ENCODE assay signal across 14 cellular contexts in the genomic region with DNA sequence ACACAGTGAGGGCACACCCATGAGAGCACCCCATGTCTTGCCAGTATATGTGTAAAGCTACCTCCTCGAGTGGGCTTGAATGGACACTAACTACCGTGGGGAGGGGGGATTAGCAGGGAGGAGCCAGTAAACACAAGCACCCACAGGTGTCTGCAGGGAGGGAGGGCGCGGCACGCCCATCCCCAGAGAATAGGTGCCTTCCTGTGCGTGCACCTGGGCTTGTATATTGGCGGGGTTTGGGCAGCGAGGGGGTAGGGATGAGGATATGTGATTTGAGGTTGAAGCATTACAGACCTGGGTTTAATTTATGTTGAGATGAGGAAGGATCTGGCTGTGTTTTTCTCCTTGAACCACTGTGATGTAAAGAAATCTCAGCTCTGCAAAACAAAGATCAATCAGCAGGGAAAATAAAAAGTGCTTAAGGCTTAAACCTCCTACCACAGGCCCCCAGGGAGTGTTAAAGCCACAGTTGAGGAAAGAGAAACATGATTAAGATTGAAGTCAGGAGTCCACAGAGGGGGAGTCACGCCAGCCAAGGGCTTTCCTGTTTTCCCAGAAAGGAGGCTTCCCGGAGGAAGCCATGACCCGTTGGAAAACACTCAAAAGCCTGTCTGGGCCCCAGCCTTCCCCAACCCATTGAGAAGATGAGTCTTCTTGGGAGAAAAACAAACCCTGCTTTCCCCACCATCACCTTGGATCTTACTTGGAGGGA.
DNase-seq lines count a peak whose midpoint lies in the region; ATAC-seq, FAIRE-seq and TF ChIP-seq lines count a peak whose summit lies in the region.
"Had no signal": no experiment of that assay in that cellular context is flagged by ENCODE, and none has a peak within 500 bp of the region (broad histone marks: within the 10 kb centered on the region; RNA-seq: fewer than 3 reads in every experiment).

No MANE protein-coding gene starts in this region.

- no peak for FAIRE-seq in GM12892 (lab: Jason Lieb, UNC)
- FAIRE-seq: colon had no signal

- no peaks in the 10 kb centered on the region for H3K27me3 ChIP-seq in Karpas-422 (ENCODE audit: low read length)

- no peaks in the 10 kb centered on the region for H3K36me3 ChIP-seq in Karpas-422 (ENCODE audit: insufficient read depth, low read length)

- peak overlapping the region; percentile 41; the same call in 1 of the 2 replicates for H3K4me3 ChIP-seq in Karpas-422 (ENCODE audit: low read length)
- H3K4me3 ChIP-seq in coronary artery = no peak overlapping the region

- H2AFZ ChIP-seq in Karpas-422 (ENCODE audit: low read length) = no peak overlapping the region

- no peaks in the 10 kb centered on the region for H3K9me3 Mint-ChIP-seq in nephron
- H3K9me3 Mint-ChIP-seq in activated T-cell treated with anti-CD3 and anti-CD28 coated beads, Interleukin-2, amount 50 U/mL, for 4 hours = no peaks in the 10 kb centered on the region

- H3K4me1 Mint-ChIP-seq in nephron = peaks cover 24% of the 10 kb centered on the region
- no peaks in the 10 kb centered on the region for H3K4me1 Mint-ChIP-seq in activated T-cell treated with anti-CD3 and anti-CD28 coated beads, Interleukin-2, amount 50 U/mL, for 4 hours (ENCODE audit: low read depth)

- no peaks in the 10 kb centered on the region for H3K79me2 ChIP-seq in Karpas-422 (ENCODE audit: low read length)

- H3K9me3 ChIP-seq in Karpas-422 (ENCODE audit: low read length) = no peaks in the 10 kb centered on the region
- H3K9me3 ChIP-seq: SK-N-SH had no signal

- H3K36me3 Mint-ChIP-seq in nephron (ENCODE audit: low read depth) = no peaks in the 10 kb centered on the region
- no peaks in the 10 kb centered on the region for H3K36me3 Mint-ChIP-seq in activated T-cell treated with anti-CD3 and anti-CD28 coated beads, Interleukin-2, amount 50 U/mL, for 4 hours (ENCODE audit: insufficient read depth)

- H3K27me3 Mint-ChIP-seq in nephron (ENCODE audit: low read depth) = peaks cover 84% of the 10 kb centered on the region
- H3K27me3 Mint-ChIP-seq in activated T-cell treated with anti-CD3 and anti-CD28 coated beads, Interleukin-2, amount 50 U/mL, for 4 hours (ENCODE audit: low read depth) = peaks cover 39% of the 10 kb centered on the region

- ATAC-seq in GM19035 (IDR thresholded peaks at IDR 0.05; ENCODE audit: unreplicated experiment) = no peak
- no peak for ATAC-seq in activated T-cell treated with anti-CD3 and anti-CD28 coated beads, Interleukin-2, amount 50 U/mL, for 4 hours

- peak overlapping the region; percentile 6 to 19 (median 18) for H3K27ac Mint-ChIP-seq in nephron

- no peak overlapping the region for H3K4me3 Mint-ChIP-seq in nephron
- H3K4me3 Mint-ChIP-seq in activated T-cell treated with anti-CD3 and anti-CD28 coated beads, Interleukin-2, amount 50 U/mL, for 4 hours = no peak overlapping the region

- H3K9ac ChIP-seq in Karpas-422 (ENCODE audit: low read length) = peak overlapping the region; percentile 49
- H3K9ac ChIP-seq: SK-N-SH had no signal

- H4K20me1 ChIP-seq in Karpas-422 (ENCODE audit: insufficient read depth, low read depth, low read length) = no peaks in the 10 kb centered on the region

- no peak for TF ChIP-seq POLR2A in GM12892 (IDR thresholded peaks at IDR 0.05; ENCODE audit: low read depth, low read length)

- peak overlapping the region; percentile 57 for H3K4me2 ChIP-seq in Karpas-422 (ENCODE audit: low read depth, low read length, poor library complexity, severe bottlenecking)
- H3K4me2 ChIP-seq: SK-N-SH had no signal

- TF ChIP-seq CTCF in coronary artery (IDR thresholded peaks at IDR 0.05) (no peak), nephron (IDR thresholded peaks at IDR 0.05; ENCODE audit: unreplicated experiment in 3 of 3) (no peak)

- H3K9me2 ChIP-seq in Karpas-422 (replicated peaks; ENCODE audit: insufficient read depth, low read length) = no peaks in the 10 kb centered on the region
- H3K9me2 ChIP-seq: SK-N-SH had no signal

- DNase-seq in DMS153 (lab: John Stamatoyannopoulos, UW) (peak; percentile 71), Karpas-422 (peak; percentile 73), coronary artery (ENCODE audit: low spot score) (peak; percentile 35), GF-D8 (lab: John Stamatoyannopoulos, UW) (no peak), GM12892 (ENCODE audit: insufficient read length) (no peak)
- no peak for DNase-seq in activated T-cell treated with anti-CD3 and anti-CD28 coated beads, Interleukin-2, amount 50 U/mL, for 4 hours
- DNase-seq: activated CD4-positive, CD25-positive, alpha-beta regulatory T cell treated with anti-CD3 and anti-CD28 coated beads, Interleukin-2, amount 50 U/mL, for 72 hours; activated effector memory CD4-positive, alpha-beta T cell treated with Interleukin-2 at 50 U/mL for 16 hours; MV-4-11; NCI-H526 treated with DMSO at 0.1 percent for 48 hours; SK-N-SH had no signal

- peaks cover 69% of the 10 kb centered on the region for H3K4me1 ChIP-seq in Karpas-422 (ENCODE audit: low read length)

- H3K27ac ChIP-seq in Karpas-422 (ENCODE audit: low read length) (peak overlapping the region; percentile 63), coronary artery (no peak overlapping the region)

Comparison
In these comparisons a context has a peak if more than half of its experiments do, and no peak if none do; other contexts are left out.
1. DNase-seq: peak in DMS153 (single experiment), Karpas-422 (single experiment) and coronary artery (single experiment); none in GF-D8 (single experiment), activated T-cell treated with anti-CD3 and anti-CD28 coated beads, Interleukin-2, amount 50 U/mL, for 4 hours (single experiment) and GM12892 (single experiment).